ENCODE assay signal across 9 cellular contexts in the genomic region with DNA sequence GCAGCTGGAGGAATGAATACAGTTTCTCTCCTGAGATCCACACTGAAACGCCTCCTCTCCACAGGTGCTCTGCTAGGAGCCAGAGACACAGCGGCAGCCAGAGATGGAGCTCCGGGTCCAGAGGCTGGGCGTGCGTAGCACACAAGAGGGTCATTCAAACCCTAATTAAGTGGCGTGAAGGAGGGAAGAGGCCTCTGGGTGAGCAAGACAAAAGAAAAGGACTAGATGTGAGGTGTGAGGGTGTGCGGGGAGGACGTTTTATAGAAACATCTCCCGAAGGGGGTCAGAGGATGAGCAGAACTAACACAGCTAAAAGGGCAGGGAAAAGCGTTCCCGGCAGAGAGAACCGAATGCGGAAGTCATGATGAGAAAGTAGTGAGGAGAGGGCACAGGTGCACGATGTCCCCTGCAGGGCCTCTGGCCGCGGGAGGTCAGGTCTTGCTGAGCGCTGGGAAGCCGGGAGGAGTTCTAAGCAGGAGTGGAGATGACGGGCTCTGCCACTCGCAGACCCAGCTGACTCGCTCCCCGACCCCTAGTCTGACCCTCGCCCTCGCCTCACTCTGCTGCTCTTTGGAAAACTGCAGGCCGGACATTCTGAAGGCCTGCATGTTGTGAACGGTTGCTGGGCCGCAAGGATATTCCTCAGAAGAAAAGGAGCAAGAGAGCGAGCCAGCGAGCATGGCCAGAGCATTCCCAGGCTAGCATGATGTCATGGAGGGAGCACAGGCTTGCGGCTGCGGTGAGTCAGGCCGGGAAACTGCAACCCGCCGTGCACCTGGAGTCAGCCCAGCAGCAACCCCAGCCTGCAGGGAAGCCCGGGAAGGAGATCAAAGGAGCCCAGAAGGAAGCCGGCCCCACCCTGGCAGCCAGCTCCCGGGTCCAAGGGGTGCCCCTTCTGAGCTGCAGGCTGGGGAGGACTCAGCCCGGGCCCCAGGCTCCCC. TPM values are rescaled to one million over a fixed set of nuclear protein-coding genes. Genes with fewer than 3 reads are reported as not detected.
DNase-seq lines count a peak whose midpoint lies in the region; ATAC-seq, FAIRE-seq and TF ChIP-seq lines count a peak whose summit lies in the region.
"Had no signal": no experiment of that assay in that cellular context is flagged by ENCODE, and none has a peak within 500 bp of the region (broad histone marks: within the 10 kb centered on the region; RNA-seq: fewer than 3 reads in every experiment).

No MANE protein-coding gene starts in this region.

- DNase-seq in Daoy (ENCODE audit: low read depth) (peak; percentile 97), RCC 7860 (ENCODE audit: low spot score) (peak; percentile 80), fibroblast of villous mesenchyme (ENCODE audit: low read depth) (peak; percentile 65), trophoblast cell (peak; percentile 88)
- DNase-seq in effector CD8-positive, alpha-beta T cell (lab: John Stamatoyannopoulos, UW): no peak

- H3K18ac ChIP-seq in trophoblast cell (ENCODE audit: low read length): peak overlapping the region; percentile 6

- peak overlapping the region; percentile 3 for H2BK12ac ChIP-seq in trophoblast cell (ENCODE audit: low read length)

- H4K12ac ChIP-seq in trophoblast cell (ENCODE audit: low read depth, low read length): no peak overlapping the region

- no peak for ATAC-seq in GM18858 (IDR thresholded peaks at IDR 0.05; ENCODE audit: unreplicated experiment)
- no peak for ATAC-seq in HG02981 (IDR thresholded peaks at IDR 0.05; ENCODE audit: unreplicated experiment)
- no peak for ATAC-seq in GM19035 (IDR thresholded peaks at IDR 0.05; ENCODE audit: unreplicated experiment)

- H3K36me3 ChIP-seq in trophoblast cell (ENCODE audit: control insufficient read depth in 1 of 2, insufficient read depth in 2 of 2, low read length in 2 of 2): no peaks in the 10 kb centered on the region
- H3K36me3 ChIP-seq: gastrocnemius medialis had no signal

- H2AK5ac ChIP-seq in trophoblast cell (ENCODE audit: low read length): no peak overlapping the region

- no peak for TF ChIP-seq CTCF in fibroblast of villous mesenchyme (IDR thresholded peaks at IDR 0.05; ENCODE audit: insufficient read depth, low read depth, low read length)

- no peak overlapping the region for H3K14ac ChIP-seq in trophoblast cell (ENCODE audit: low read length)

- no CpG with 5 or more reads among the region's 38 CpGs for WGBS in trophoblast cell (ENCODE audit: extremely low coverage, insufficient coverage, insufficient read length)

- H3K4me2 ChIP-seq in trophoblast cell (ENCODE audit: low read length): peak overlapping the region; percentile 44

- H3K23ac ChIP-seq in trophoblast cell (ENCODE audit: low read length): no peak overlapping the region

- no peak overlapping the region for H4K91ac ChIP-seq in trophoblast cell (ENCODE audit: low read depth, low read length)

- H3K9me3 ChIP-seq in trophoblast cell (ENCODE audit: insufficient read depth, low read depth, low read length): no peaks in the 10 kb centered on the region
- H3K9me3 ChIP-seq: gastrocnemius medialis had no signal

- H3K4me1 ChIP-seq in trophoblast cell (ENCODE audit: control insufficient read depth in 1 of 2, insufficient read depth in 2 of 2, low read length in 2 of 2): peaks cover 19 to 20% of the 10 kb centered on the region in 2 experiments
- H3K4me1 ChIP-seq: gastrocnemius medialis had no signal

- FAIRE-seq in RCC 7860 (lab: Jason Lieb, UNC): peak; percentile 88

- H3K79me2 ChIP-seq in trophoblast cell (ENCODE audit: control insufficient read depth, insufficient read depth, low read length, poor library complexity): peaks cover 5% of the 10 kb centered on the region

- H3K9ac ChIP-seq in trophoblast cell (ENCODE audit: low read length): no peak overlapping the region

- H2BK5ac ChIP-seq in trophoblast cell (ENCODE audit: low read depth, low read length, poor library complexity): no peak overlapping the region

- H3K79me1 ChIP-seq in trophoblast cell (ENCODE audit: low read length): peaks cover 4% of the 10 kb centered on the region

- peak overlapping the region; percentile 27 for H2BK120ac ChIP-seq in trophoblast cell (ENCODE audit: insufficient read depth, low read length, poor library complexity)

- no peaks in the 10 kb centered on the region for H3K27me3 ChIP-seq in trophoblast cell (ENCODE audit: insufficient read depth, low read length)
- H3K27me3 ChIP-seq: gastrocnemius medialis had no signal

- H4K8ac ChIP-seq in trophoblast cell (ENCODE audit: low read depth, low read length): peak overlapping the region; percentile 54

- no peak overlapping the region for H3K4me3 ChIP-seq in fibroblast of villous mesenchyme (ENCODE audit: low read depth, low read length)
- no peak overlapping the region for H3K4me3 ChIP-seq in trophoblast cell (ENCODE audit: low read depth, low read length)
- H3K4me3 ChIP-seq: gastrocnemius medialis had no signal

- peak overlapping the region; percentile 28 for H3K27ac ChIP-seq in trophoblast cell (ENCODE audit: low read depth, low read length)
- H3K27ac ChIP-seq: gastrocnemius medialis had no signal

- no peak overlapping the region for H3K4ac ChIP-seq in trophoblast cell (ENCODE audit: low read depth, low read length)

- no peak overlapping the region for H2AFZ ChIP-seq in trophoblast cell (ENCODE audit: insufficient read depth, low read length, poor library complexity)

RNA-seq across cellular contexts. Expression of a gene that starts 54.2 kb away (rescaled TPM):
- 11.5 and 12.7 TPM in 2 replicates for total RNA-seq in Daoy (2014; rRNA removed; shearing (Covaris generic))
- total RNA-seq in fibroblast of villous mesenchyme: not detected in 2 replicates
- polyA plus RNA-seq in trophoblast cell (2013): 13.5 and 14.2 TPM in 2 replicates

Comparison
In these comparisons a context has a peak if more than half of its experiments do, and no peak if none do; other contexts are left out.
1. RNA of a gene that starts 54.2 kb away (total RNA-seq): 11.5 to 12.7 TPM in Daoy; not detected in fibroblast of villous mesenchyme; every median in the first group is over 10 times any median in the second.